Comparison of ENCODE assay signal across 1 cellular context in the genomic region with DNA sequence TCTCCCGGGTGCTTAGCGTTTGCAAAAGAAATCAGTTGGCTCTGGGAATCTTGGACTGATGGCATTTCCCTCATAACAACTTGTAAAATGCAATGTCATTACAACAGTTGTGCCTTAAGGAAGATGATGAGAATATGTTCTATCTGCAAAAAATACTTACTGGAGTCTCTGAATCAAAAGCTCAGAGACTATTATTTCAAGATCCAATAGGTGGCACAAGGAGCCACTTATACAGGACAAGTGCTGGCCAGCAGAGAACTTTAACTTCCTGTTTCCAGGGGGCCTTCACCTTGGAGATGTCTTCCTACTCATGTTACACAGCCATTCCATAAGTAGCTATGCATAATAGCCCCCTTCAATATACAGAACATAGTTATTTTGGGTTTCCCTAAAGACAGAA.
TF ChIP-seq lines count a peak whose summit lies in the region.

No MANE protein-coding gene starts in this region.

TF ChIP-seq in HCT116, 20 proteins besides CTCF, POLR2A, EP300 and RAD21 (continued from another document):
- TF ChIP-seq, protein P1, sequence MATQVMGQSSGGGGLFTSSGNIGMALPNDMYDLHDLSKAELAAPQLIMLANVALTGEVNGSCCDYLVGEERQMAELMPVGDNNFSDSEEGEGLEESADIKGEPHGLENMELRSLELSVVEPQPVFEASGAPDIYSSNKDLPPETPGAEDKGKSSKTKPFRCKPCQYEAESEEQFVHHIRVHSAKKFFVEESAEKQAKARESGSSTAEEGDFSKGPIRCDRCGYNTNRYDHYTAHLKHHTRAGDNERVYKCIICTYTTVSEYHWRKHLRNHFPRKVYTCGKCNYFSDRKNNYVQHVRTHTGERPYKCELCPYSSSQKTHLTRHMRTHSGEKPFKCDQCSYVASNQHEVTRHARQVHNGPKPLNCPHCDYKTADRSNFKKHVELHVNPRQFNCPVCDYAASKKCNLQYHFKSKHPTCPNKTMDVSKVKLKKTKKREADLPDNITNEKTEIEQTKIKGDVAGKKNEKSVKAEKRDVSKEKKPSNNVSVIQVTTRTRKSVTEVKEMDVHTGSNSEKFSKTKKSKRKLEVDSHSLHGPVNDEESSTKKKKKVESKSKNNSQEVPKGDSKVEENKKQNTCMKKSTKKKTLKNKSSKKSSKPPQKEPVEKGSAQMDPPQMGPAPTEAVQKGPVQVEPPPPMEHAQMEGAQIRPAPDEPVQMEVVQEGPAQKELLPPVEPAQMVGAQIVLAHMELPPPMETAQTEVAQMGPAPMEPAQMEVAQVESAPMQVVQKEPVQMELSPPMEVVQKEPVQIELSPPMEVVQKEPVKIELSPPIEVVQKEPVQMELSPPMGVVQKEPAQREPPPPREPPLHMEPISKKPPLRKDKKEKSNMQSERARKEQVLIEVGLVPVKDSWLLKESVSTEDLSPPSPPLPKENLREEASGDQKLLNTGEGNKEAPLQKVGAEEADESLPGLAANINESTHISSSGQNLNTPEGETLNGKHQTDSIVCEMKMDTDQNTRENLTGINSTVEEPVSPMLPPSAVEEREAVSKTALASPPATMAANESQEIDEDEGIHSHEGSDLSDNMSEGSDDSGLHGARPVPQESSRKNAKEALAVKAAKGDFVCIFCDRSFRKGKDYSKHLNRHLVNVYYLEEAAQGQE (IDR thresholded peaks at IDR 0.05; ENCODE audit: low read depth), result no peak
- TF ChIP-seq, protein P2, sequence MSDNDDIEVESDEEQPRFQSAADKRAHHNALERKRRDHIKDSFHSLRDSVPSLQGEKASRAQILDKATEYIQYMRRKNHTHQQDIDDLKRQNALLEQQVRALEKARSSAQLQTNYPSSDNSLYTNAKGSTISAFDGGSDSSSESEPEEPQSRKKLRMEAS (IDR thresholded peaks at IDR 0.05), result no peak
TF ChIP-seq in HCT116: peak in this region for 0.
